Comparison of ENCODE assay signal across 9 cellular contexts in genomic region chr12:124684971-124685688, GRCh38.
DNase-seq lines count a peak whose midpoint lies in the region; ATAC-seq and TF ChIP-seq lines count a peak whose summit lies in the region.
"Had no signal": no experiment of that assay in that cellular context is flagged by ENCODE, and none has a peak within 500 bp of the region (broad histone marks: within the 10 kb centered on the region; RNA-seq: fewer than 3 reads in every experiment).

No MANE protein-coding gene starts in this region.

- no peak overlapping the region for H3K4me3 ChIP-seq in DND-41 (ENCODE audit: low read depth in 1 of 2, low read length in 2 of 2)
- H3K4me3 ChIP-seq in RWPE2 (ENCODE audit: severe bottlenecking): no peak overlapping the region
- H3K4me3 ChIP-seq: GM23338 had no signal

- no peak overlapping the region for H3K4me2 ChIP-seq in DND-41 (ENCODE audit: insufficient read depth, low read length)
- H3K4me2 ChIP-seq: GM23338 had no signal

- no peak for TF ChIP-seq CTCF in DND-41 (IDR thresholded peaks at IDR 0.05; ENCODE audit: borderline replicate concordance, extremely low read depth, low read length, poor library complexity, severe bottlenecking)
- TF ChIP-seq CTCF in RWPE2 (IDR thresholded peaks at IDR 0.05; ENCODE audit: poor library complexity, severe bottlenecking): no peak

- no peaks in the 10 kb centered on the region for H3K79me2 ChIP-seq in DND-41 (ENCODE audit: insufficient read depth, low read length)

- H3K9ac ChIP-seq in DND-41 (ENCODE audit: low read depth, low read length): no peak overlapping the region

- H3K27ac ChIP-seq in DND-41 (ENCODE audit: low read length) (0 out of 2 replicates have a peak overlapping the region, but pooled peaks have one; percentile 10), RWPE2 (ENCODE audit: poor library complexity, severe bottlenecking) (peak overlapping the region; percentile 91)

- H2AFZ ChIP-seq in DND-41 (ENCODE audit: low read depth, low read length): no peak overlapping the region
- H2AFZ ChIP-seq: GM23338 had no signal

- no peaks in the 10 kb centered on the region for H4K20me1 ChIP-seq in DND-41 (ENCODE audit: insufficient read depth, low read length)

- no peaks in the 10 kb centered on the region for H3K36me3 ChIP-seq in DND-41 (ENCODE audit: insufficient read depth, low read length)
- H3K36me3 ChIP-seq in RWPE2 (ENCODE audit: low read depth): no peaks in the 10 kb centered on the region

- no peaks in the 10 kb centered on the region for H3K9me3 ChIP-seq in DND-41 (ENCODE audit: insufficient read depth, low read length, severe bottlenecking)
- H3K9me3 ChIP-seq in RWPE2 (ENCODE audit: severe bottlenecking): no peaks in the 10 kb centered on the region

- H3K27me3 ChIP-seq in DND-41 (ENCODE audit: insufficient read depth, low read length, poor library complexity): no peaks in the 10 kb centered on the region
- no peaks in the 10 kb centered on the region for H3K27me3 ChIP-seq in RWPE2 (ENCODE audit: insufficient read depth, poor library complexity, severe bottlenecking)

- no peak for DNase-seq in DND-41
- no peak for DNase-seq in RWPE2 (ENCODE audit: low spot score)
- DNase-seq in fibroblast of peridontal ligament (ENCODE audit: extremely low read depth): peak; percentile 79
- peak; percentile 70 for DNase-seq in putamen (ENCODE audit: low spot score)
- DNase-seq in left lobe of liver (ENCODE audit: low spot score): no peak

- ATAC-seq in DND-41 (ENCODE audit: insufficient read depth, low read depth) (no peak), RWPE2 (ENCODE audit: low read depth) (no peak), HG03439 (IDR thresholded peaks at IDR 0.05; ENCODE audit: unreplicated experiment) (no peak), left lobe of liver (no peak), GM18867 (IDR thresholded peaks at IDR 0.05; ENCODE audit: unreplicated experiment) (no peak), GM18861 (IDR thresholded peaks at IDR 0.05; ENCODE audit: unreplicated experiment) (no peak)
- ATAC-seq: GM23338 had no signal

- H3K4me1 ChIP-seq in DND-41 (ENCODE audit: insufficient read depth, low read length) (peaks cover 42% of the 10 kb centered on the region), RWPE2 (ENCODE audit: insufficient read depth, poor library complexity, severe bottlenecking) (peaks cover 50% of the 10 kb centered on the region)

Comparison
In these comparisons a context has a peak if more than half of its experiments do, and no peak if none do; other contexts are left out.
1. DNase-seq: peak in fibroblast of peridontal ligament (single experiment) and putamen (single experiment); none in DND-41 (single experiment), RWPE2 (single experiment) and left lobe of liver (single experiment).